In genomic region chr9:108297025-108297424, GRCh38 we compare ENCODE assay signal across 11 cellular contexts.
DNase-seq lines count a peak whose midpoint lies in the region; ATAC-seq and TF ChIP-seq lines count a peak whose summit lies in the region.
"Had no signal": no experiment of that assay in that cellular context is flagged by ENCODE, and none has a peak within 500 bp of the region (broad histone marks: within the 10 kb centered on the region; RNA-seq: fewer than 3 reads in every experiment).

No MANE protein-coding gene starts in this region.

- intact Hi-C loops in body of pancreas (cut with DNase I) (no loop called here), left lung (cut with DNase I) (no loop called here), upper lobe of right lung (cut with DNase I) (no loop called here)

- no peak for TF ChIP-seq CTCF in body of pancreas (IDR thresholded peaks at IDR 0.05)
- TF ChIP-seq CTCF in left lung (IDR thresholded peaks at IDR 0.05): no peak
- no peak for TF ChIP-seq CTCF in upper lobe of right lung (IDR thresholded peaks at IDR 0.05)
- TF ChIP-seq CTCF in WTC11 (IDR thresholded peaks at IDR 0.05): no peak

- CTCF ChIA-PET in WTC11 (lab: Charles Lee): no interaction called here

- H3K36me3 ChIP-seq in body of pancreas (replicated peaks in 1 of 2; ENCODE audit: insufficient read depth in 1 of 2, low read depth in 2 of 2) (no peaks in the 10 kb centered on the region), left lung (no peaks in the 10 kb centered on the region), upper lobe of right lung (no peaks in the 10 kb centered on the region)

- TF ChIP-seq POLR2A in body of pancreas (IDR thresholded peaks at IDR 0.05): no peak

- ATAC-seq in body of pancreas (peak; percentile 42), left lung (peak; percentile 76), upper lobe of right lung (peak; percentile 80), HG02623 (IDR thresholded peaks at IDR 0.05; ENCODE audit: unreplicated experiment) (no peak), WTC11 (no peak)

- H3K9me3 Mint-ChIP-seq in WTC11: peaks cover 15% of the 10 kb centered on the region

- no peak overlapping the region for H3K4me3 Mint-ChIP-seq in WTC11
- H3K4me3 Mint-ChIP-seq: immature natural killer cell had no signal

- peak; percentile 49 to 62 for DNase-seq in Kasumi-1 (lab: John Stamatoyannopoulos, UW)
- DNase-seq in body of pancreas: peak in 3 of 4 donors; percentile 23 to 58 (median 24)
- peak; percentile 64 to 77 for DNase-seq in left lung
- peak; percentile 63 for DNase-seq in upper lobe of right lung
- no peak for DNase-seq in NCI-H1694 (lab: John Stamatoyannopoulos, UW)
- DNase-seq in WTC11 (ENCODE audit: low spot score): no peak
- DNase-seq: H7, immature natural killer cell, NCI-H1417 treated with DMSO at 0.1 percent for 48 hours had no signal

- H3K4me3 ChIP-seq in body of pancreas (no peak overlapping the region), left lung (no peak overlapping the region), upper lobe of right lung (no peak overlapping the region)

- H3K27me3 ChIP-seq in body of pancreas (no peaks in the 10 kb centered on the region), left lung (no peaks in the 10 kb centered on the region), upper lobe of right lung (no peaks in the 10 kb centered on the region)

- H3K4me1 ChIP-seq in body of pancreas (no peaks in the 10 kb centered on the region), left lung (peaks cover 4 to 33% of the 10 kb centered on the region in 2 donors), upper lobe of right lung (no peaks in the 10 kb centered on the region)
- H3K4me1 ChIP-seq: parathyroid adenoma had no signal

- 0 out of 2 replicates have a peak, but pooled peaks cover 3% of the 10 kb centered on the region for H3K27me3 Mint-ChIP-seq in WTC11 (ENCODE audit: low read depth)

- peaks cover 8% of the 10 kb centered on the region for H3K4me1 Mint-ChIP-seq in WTC11
- H3K4me1 Mint-ChIP-seq: immature natural killer cell had no signal

- no peak overlapping the region for H3K27ac Mint-ChIP-seq in WTC11
- H3K27ac Mint-ChIP-seq: immature natural killer cell had no signal

- no peak overlapping the region for H3K27ac ChIP-seq in body of pancreas
- H3K27ac ChIP-seq in left lung: peak overlapping the region in 1 of 2 donors; percentile 79
- no peak overlapping the region for H3K27ac ChIP-seq in upper lobe of right lung
- H3K27ac ChIP-seq: parathyroid adenoma had no signal

- 51 to 72% methylated on average over 4 of the region's 4 CpGs for WGBS in body of pancreas, 2 donors

- POLR2A ChIA-PET in WTC11 (lab: Charles Lee): no interaction called here

- H3K9me3 ChIP-seq in body of pancreas (no peaks in the 10 kb centered on the region), left lung (no peaks in the 10 kb centered on the region), upper lobe of right lung (no peaks in the 10 kb centered on the region)

- peaks cover 3% of the 10 kb centered on the region; the same call in 1 of the 2 replicates for H3K36me3 Mint-ChIP-seq in WTC11
- H3K36me3 Mint-ChIP-seq: immature natural killer cell had no signal

TF ChIP-seq in WTC11, 78 proteins besides CTCF, POLR2A, EP300 and RAD21:
- TF ChIP-seq MXD4 (CRISPR knock-in tag; IDR thresholded peaks at IDR 0.05; ENCODE audit: borderline replicate concordance): no peak
- no peak for TF ChIP-seq EMX1 (CRISPR knock-in tag; IDR thresholded peaks at IDR 0.05)
- no peak for TF ChIP-seq GRHL2 (CRISPR knock-in tag; IDR thresholded peaks at IDR 0.05; ENCODE audit: insufficient replicate concordance, severe bottlenecking)
- no peak for TF ChIP-seq ETV6 (CRISPR knock-in tag; IDR thresholded peaks at IDR 0.05)
- no peak for TF ChIP-seq TEAD4 (CRISPR knock-in tag; IDR thresholded peaks at IDR 0.05)
- no peak for TF ChIP-seq ZNF138 (CRISPR knock-in tag; conservative IDR thresholded peaks at IDR 0.05)
- TF ChIP-seq NR3C1 (CRISPR knock-in tag; conservative IDR thresholded peaks at IDR 0.05; ENCODE audit: low read depth): no peak
- TF ChIP-seq NR2C2 (CRISPR knock-in tag; IDR thresholded peaks at IDR 0.05): no peak
- TF ChIP-seq PRDM15 (CRISPR knock-in tag; IDR thresholded peaks at IDR 0.05): no peak
- no peak for TF ChIP-seq SMAD3 (CRISPR knock-in tag; IDR thresholded peaks at IDR 0.05; ENCODE audit: borderline replicate concordance)
- TF ChIP-seq HMGXB4 (CRISPR knock-in tag; IDR thresholded peaks at IDR 0.05): no peak
- no peak for TF ChIP-seq GTF2I (CRISPR knock-in tag; conservative IDR thresholded peaks at IDR 0.05)
- TF ChIP-seq E2F4 (CRISPR knock-in tag; IDR thresholded peaks at IDR 0.05; ENCODE audit: borderline replicate concordance, low read depth): no peak
- no peak for TF ChIP-seq NFATC4 (CRISPR knock-in tag; IDR thresholded peaks at IDR 0.05)
- no peak for TF ChIP-seq ZNF263 (CRISPR knock-in tag; IDR thresholded peaks at IDR 0.05; ENCODE audit: low read depth)
- no peak for TF ChIP-seq IRF2 (CRISPR knock-in tag; IDR thresholded peaks at IDR 0.05; ENCODE audit: borderline replicate concordance, low read depth)
- no peak for TF ChIP-seq FOXP1 (CRISPR knock-in tag; IDR thresholded peaks at IDR 0.05; ENCODE audit: borderline replicate concordance)
- TF ChIP-seq SP1 (CRISPR knock-in tag; conservative IDR thresholded peaks at IDR 0.05): no peak

Comparison
In these comparisons a context has a peak if more than half of its experiments do, and no peak if none do; other contexts are left out.
1. DNase-seq: peak in Kasumi-1 (2 of 2), body of pancreas (3 of 4), left lung (2 of 2) and upper lobe of right lung (single experiment); none in NCI-H1694 (single experiment) and WTC11 (single experiment).
2. ATAC-seq: peak in body of pancreas (single experiment), left lung (single experiment) and upper lobe of right lung (single experiment); none in HG02623 (single experiment) and WTC11 (single experiment).